ENCODE assay signal across 23 cellular contexts in the genomic region with DNA sequence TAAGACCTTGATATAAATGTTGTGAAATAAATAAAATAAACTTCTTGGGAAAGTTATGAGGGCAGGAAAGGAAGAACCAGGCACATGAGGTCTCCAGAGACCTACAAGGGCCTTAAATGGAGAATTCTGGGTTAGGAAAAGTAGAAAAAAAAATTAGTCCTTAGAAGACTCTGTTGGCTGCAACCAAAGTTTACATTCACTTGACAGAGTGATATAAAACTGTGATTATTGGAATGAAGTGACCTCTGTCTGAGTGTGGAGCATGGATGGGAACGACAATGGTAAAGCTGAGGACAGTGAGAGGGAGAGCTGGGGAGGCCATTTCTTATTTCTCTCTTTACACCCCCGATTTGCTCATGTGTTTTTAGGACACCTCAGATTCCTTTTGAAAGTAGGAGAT. TPM values are rescaled to one million over a fixed set of nuclear protein-coding genes. Genes with fewer than 3 reads are reported as not detected.
DNase-seq lines count a peak whose midpoint lies in the region; ATAC-seq and TF ChIP-seq lines count a peak whose summit lies in the region.
"Had no signal": no experiment of that assay in that cellular context is flagged by ENCODE, and none has a peak within 500 bp of the region (broad histone marks: within the 10 kb centered on the region; RNA-seq: fewer than 3 reads in every experiment).

No MANE protein-coding gene starts in this region.

- H3K27ac ChIP-seq in IMR-90 (ENCODE audit: insufficient read depth, low read length) (no peak overlapping the region), muscle layer of colon (ENCODE audit: low read depth, low read length) (peak overlapping the region; percentile 67)
- H3K27ac ChIP-seq: BLaER1 treated with 17β-estradiol and CSF1 and Interleukin-3, amounts not matched to agents 10 nM and 100 nM had no signal

- H3K36me3 ChIP-seq in IMR-90 (ENCODE audit: control insufficient read depth, insufficient read depth, low read length) (no peaks in the 10 kb centered on the region), muscle layer of colon (ENCODE audit: insufficient read depth, low read length) (no peaks in the 10 kb centered on the region)
- H3K36me3 ChIP-seq: BE2C; BLaER1 treated with 17β-estradiol and CSF1 and Interleukin-3, amounts not matched to agents 10 nM and 100 nM had no signal

- POLR2A ChIA-PET in IMR-90 (lab: Charles Lee; ENCODE audit: unreplicated experiment) = no interaction called here

- ATAC-seq in IMR-90 (ENCODE audit: low read depth) = no peak
- ATAC-seq: A549, GM23338, HCT116 had no signal

- peaks cover 2% of the 10 kb centered on the region for H3K36me3 Mint-ChIP-seq in mesothelial cell of epicardium
- H3K36me3 Mint-ChIP-seq: CD14-positive monocyte; CD8-positive, alpha-beta memory T cell had no signal

- no peak for TF ChIP-seq CTCF in IMR-90 (conservative IDR thresholded peaks at IDR 0.05; ENCODE audit: low read depth, low read length)
- TF ChIP-seq CTCF in fibroblast of villous mesenchyme (IDR thresholded peaks at IDR 0.05; ENCODE audit: insufficient read depth, low read depth, low read length) = no peak
- TF ChIP-seq CTCF in mesothelial cell of epicardium (IDR thresholded peaks at IDR 0.05; ENCODE audit: unreplicated experiment) = no peak

- no peak overlapping the region for H2BK20ac ChIP-seq in IMR-90 (ENCODE audit: low read depth, low read length)

- no peak overlapping the region for H4K5ac ChIP-seq in IMR-90 (ENCODE audit: low read depth, low read length)

- no peak overlapping the region for H3K27ac Mint-ChIP-seq in mesothelial cell of epicardium
- H3K27ac Mint-ChIP-seq: CD14-positive monocyte; CD4-positive, alpha-beta T cell; CD8-positive, alpha-beta memory T cell; GM23338 had no signal

- no peak for TF ChIP-seq RAD21 in IMR-90 (IDR thresholded peaks at IDR 0.05; ENCODE audit: low read length)

- H3K14ac ChIP-seq in IMR-90 (replicated peaks; ENCODE audit: low read depth, low read length) = no peak overlapping the region

- H3K23ac ChIP-seq in IMR-90 (ENCODE audit: low read depth, low read length) = no peak overlapping the region

- H2AK9ac ChIP-seq in IMR-90 (replicated peaks; ENCODE audit: low read depth, low read length, poor library complexity) = no peak overlapping the region

- H3K4me1 ChIP-seq in IMR-90 (ENCODE audit: control insufficient read depth, insufficient read depth, low read length) (no peaks in the 10 kb centered on the region), muscle layer of colon (ENCODE audit: insufficient read depth, low read length) (peaks cover 16% of the 10 kb centered on the region)
- H3K4me1 ChIP-seq: BE2C; BLaER1 treated with 17β-estradiol and CSF1 and Interleukin-3, amounts not matched to agents 10 nM and 100 nM had no signal

- CTCF ChIA-PET in IMR-90 (lab: Yijun Ruan, JAX) = no interaction called here

- no peak for TF ChIP-seq POLR2A in IMR-90 (IDR thresholded peaks at IDR 0.05; ENCODE audit: low read depth, low read length)
- no peak for TF ChIP-seq POLR2A in erythroblast (IDR thresholded peaks at IDR 0.05; ENCODE audit: low read length)

- no peaks in the 10 kb centered on the region for H3K9me1 ChIP-seq in IMR-90 (ENCODE audit: insufficient read depth, low read length)

- H3K4me2 ChIP-seq in IMR-90 (ENCODE audit: low read depth, low read length) = no peak overlapping the region
- H3K4me2 ChIP-seq: A549; BLaER1 treated with 17β-estradiol and CSF1 and Interleukin-3, amounts not matched to agents 10 nM and 100 nM; GM23338 had no signal

- in situ Hi-C loops in IMR-90 (cut with MboI; ENCODE audit: low sequenced_read_pairs) = no loop called here

- no peaks in the 10 kb centered on the region for H3K79me1 ChIP-seq in IMR-90 (ENCODE audit: low read depth in 1 of 2, low read length in 2 of 2)

- no peak overlapping the region; the same call in 2 of the 3 replicates for H2BK15ac ChIP-seq in IMR-90 (ENCODE audit: low read depth, low read length)

- H3K9ac ChIP-seq in IMR-90 (ENCODE audit: low read depth, low read length) (no peak overlapping the region), muscle layer of colon (ENCODE audit: low read length) (no peak overlapping the region)
- H3K9ac ChIP-seq: BLaER1 treated with 17β-estradiol and CSF1 and Interleukin-3, amounts not matched to agents 10 nM and 100 nM had no signal

- no peak overlapping the region for H4K91ac ChIP-seq in IMR-90 (ENCODE audit: insufficient read depth, low read depth, low read length)

- no peaks in the 10 kb centered on the region for H3K27me3 ChIP-seq in IMR-90 (ENCODE audit: control insufficient read depth, insufficient read depth, low read length)
- H3K27me3 ChIP-seq in muscle layer of colon (ENCODE audit: control insufficient read depth in 1 of 2, insufficient read depth in 2 of 2, low read length in 2 of 2) = no peaks in the 10 kb centered on the region
- H3K27me3 ChIP-seq: BE2C; BLaER1 treated with 17β-estradiol and CSF1 and Interleukin-3, amounts not matched to agents 10 nM and 100 nM had no signal

- H3K27me3 Mint-ChIP-seq in mesothelial cell of epicardium (ENCODE audit: low read depth) = no peaks in the 10 kb centered on the region

- BruUV-seq in IMR-90 (replicated peaks; lab: Mats Ljungman, UMichigan) = no TSS peak

- H3K4ac ChIP-seq in IMR-90 (ENCODE audit: low read depth, low read length) = no peak overlapping the region

- H3K9me3 Mint-ChIP-seq in mesothelial cell of epicardium = peaks cover 4% of the 10 kb centered on the region
- H3K9me3 Mint-ChIP-seq: CD4-positive, alpha-beta T cell; CD8-positive, alpha-beta memory T cell; GM23338; H9 had no signal

- no peak overlapping the region for H4K8ac ChIP-seq in IMR-90 (ENCODE audit: low read depth in 2 of 2, low read length in 2 of 2)

- no peak overlapping the region; the same call in 1 of the 2 replicates for H3K18ac ChIP-seq in IMR-90 (ENCODE audit: low read depth, low read length)

- no peak overlapping the region for H3K56ac ChIP-seq in IMR-90 (ENCODE audit: extremely low read depth, insufficient read depth, low read length)

- DNase-seq in IMR-90 = no peak
- peak; percentile 29 for DNase-seq in fibroblast of villous mesenchyme (ENCODE audit: low read depth)
- no peak for DNase-seq in activated CD4-positive, CD25-positive, alpha-beta regulatory T cell (lab: John Stamatoyannopoulos, UW)
- no peak for DNase-seq in mesothelial cell of epicardium (ENCODE audit: low spot score in 2 of 2, unreplicated experiment in 2 of 2)
- DNase-seq in erythroblast (lab: John Stamatoyannopoulos, UW) = no peak
- DNase-seq: 8988T; ACHN; AML-193; BE2C; Calu3; CD4-positive, alpha-beta T cell; CD8-positive, alpha-beta memory T cell; COR-L47; DMS53; DMS79 treated with DMSO at 0.1 percent for 48 hours; GF-D8; H9 had no signal

- H4K20me1 ChIP-seq in IMR-90 (ENCODE audit: insufficient read depth, low read length) = no peaks in the 10 kb centered on the region
- H4K20me1 ChIP-seq: BLaER1 treated with 17β-estradiol and CSF1 and Interleukin-3, amounts not matched to agents 10 nM and 100 nM had no signal

- no CpG with 5 or more reads among the region's 2 CpGs for WGBS in IMR-90 (ENCODE audit: extremely low coverage in 2 of 2, insufficient read length in 1 of 2), 2 experiments

- intact Hi-C loops in IMR-90 (cut with micrococcal nuclease) = no loop called here

- no peak overlapping the region for H3K4me3 ChIP-seq in IMR-90 (ENCODE audit: insufficient read depth, low read depth, low read length)
- no peak overlapping the region for H3K4me3 ChIP-seq in fibroblast of villous mesenchyme (ENCODE audit: low read depth, low read length)
- no peak overlapping the region for H3K4me3 ChIP-seq in muscle layer of colon (ENCODE audit: low read depth in 1 of 2, low read length in 2 of 2)
- H3K4me3 ChIP-seq: A549; BLaER1 treated with 17β-estradiol and CSF1 and Interleukin-3, amounts not matched to agents 10 nM and 100 nM; GM23338 had no signal

- peaks cover 12% of the 10 kb centered on the region for H3K4me1 Mint-ChIP-seq in mesothelial cell of epicardium
- H3K4me1 Mint-ChIP-seq: CD14-positive monocyte; CD8-positive, alpha-beta memory T cell; GM23338; H9 had no signal

- dilution Hi-C loops in IMR-90 (cut with HindIII; ENCODE audit: low sequenced_read_pairs, unreplicated experiment) = no loop called here

- no peak overlapping the region for H3K4me3 Mint-ChIP-seq in mesothelial cell of epicardium
- H3K4me3 Mint-ChIP-seq: CD14-positive monocyte; CD4-positive, alpha-beta T cell; CD8-positive, alpha-beta memory T cell; GM23338; H9 had no signal

- H2AK5ac ChIP-seq in IMR-90 (ENCODE audit: low read depth, low read length) = no peak overlapping the region

- H2BK5ac ChIP-seq in IMR-90 (ENCODE audit: low read depth, low read length, poor library complexity, severe bottlenecking) = no peak overlapping the region

- H2BK120ac ChIP-seq in IMR-90 (ENCODE audit: low read depth, low read length) = peak overlapping the region; percentile 32; the same call in 1 of the 2 replicates

- H3K9me3 ChIP-seq in IMR-90 (ENCODE audit: control insufficient read depth, insufficient read depth, low read length) (no peaks in the 10 kb centered on the region), muscle layer of colon (ENCODE audit: low read length) (no peaks in the 10 kb centered on the region)
- H3K9me3 ChIP-seq: A549; BE2C; BLaER1 treated with 17β-estradiol and CSF1 and Interleukin-3, amounts not matched to agents 10 nM and 100 nM had no signal

- no peak overlapping the region for H2AFZ ChIP-seq in IMR-90 (replicated peaks; ENCODE audit: low read length, poor library complexity)
- H2AFZ ChIP-seq: GM23338 had no signal

TF ChIP-seq in IMR-90, 13 proteins besides CTCF, POLR2A, EP300 and RAD21 (continues in another document):
- no peak for TF ChIP-seq ELK1 (IDR thresholded peaks at IDR 0.05; ENCODE audit: borderline replicate concordance, low read depth, low read length)
- TF ChIP-seq CEBPB (IDR thresholded peaks at IDR 0.05; ENCODE audit: low read depth, low read length) = no peak
- no peak for TF ChIP-seq MAZ (IDR thresholded peaks at IDR 0.05; ENCODE audit: borderline replicate concordance, low read depth, low read length)
- no peak for TF ChIP-seq RCOR1 (IDR thresholded peaks at IDR 0.05; ENCODE audit: insufficient replicate concordance, low read length)
- no peak for TF ChIP-seq RFX5 (IDR thresholded peaks at IDR 0.05; ENCODE audit: low read depth, low read length)
- TF ChIP-seq SMC3 (IDR thresholded peaks at IDR 0.05; ENCODE audit: low read depth, low read length) = no peak

RNA-seq across cellular contexts. Expression of gene CAVIN2, which starts 29.0 kb away (rescaled TPM):
- total RNA-seq in IMR-90 (2012; rRNA removed) (11.5 and 12.5 TPM in 2 replicates), fibroblast of villous mesenchyme (8.4 and 21.6 TPM in 2 replicates), mesothelial cell of epicardium (0.72 to 0.96 TPM (median 0.80 TPM) in 3 replicates)
- 7.7 and 8.3 TPM in 2 replicates for polyA plus RNA-seq in IMR-90 (2012; rRNA removed)
- polyA plus RNA-seq in IMR-90 (2012; cell fraction: cytosol; rRNA removed) = 4.0 and 7.0 TPM in 2 replicates
- 2.8 and 3.3 TPM in 2 replicates for polyA plus RNA-seq in IMR-90 (2012; cell fraction: nucleus; rRNA removed; ENCODE audit: low replicate concordance)
- total RNA-seq: Calu3; CD8-positive, alpha-beta memory T cell; H9 had no signal
- polyA plus RNA-seq: CD8-positive, alpha-beta memory T cell had no signal
